In the genomic region with DNA sequence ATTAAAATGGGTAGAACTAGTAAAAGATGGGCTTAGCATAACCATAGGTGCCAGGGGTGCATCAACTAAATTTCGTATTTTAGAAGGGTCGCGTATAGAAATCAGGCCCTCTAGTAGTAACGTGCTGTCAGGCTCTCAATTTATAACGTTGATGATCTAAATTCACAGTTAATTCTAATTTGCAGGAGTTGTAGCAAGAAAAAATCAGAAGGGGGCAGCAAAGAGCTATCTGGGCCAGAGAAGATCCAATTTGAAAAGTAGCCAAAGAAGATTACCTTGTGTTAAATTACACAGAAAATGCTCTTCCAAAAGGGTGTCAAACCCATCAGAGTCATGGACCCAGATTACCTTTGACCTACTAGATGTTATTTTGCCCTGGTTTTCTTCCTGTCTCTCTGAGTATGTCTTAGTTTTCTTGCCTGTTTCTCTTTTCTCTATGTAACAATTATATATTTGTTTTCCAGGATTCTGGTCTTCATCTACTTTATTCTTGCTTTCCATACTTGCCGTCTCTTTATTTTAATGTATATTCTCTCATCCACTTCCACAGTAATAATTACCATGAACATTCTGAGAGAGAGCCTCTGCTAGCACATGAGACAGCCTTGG, we compare ENCODE assay signal across 1 cellular context.
TF ChIP-seq lines count a peak whose summit lies in the region.

No MANE protein-coding gene starts in this region.

TF ChIP-seq in IMR-90, 13 proteins besides CTCF, POLR2A, EP300 and RAD21:
- TF ChIP-seq SMC3 (IDR thresholded peaks at IDR 0.05; ENCODE audit: low read depth, low read length) (peak; percentile 31; the same call in 1 of the 2 replicates), MAFK (IDR thresholded peaks at IDR 0.05; ENCODE audit: low read depth, low read length) (no peak)
TF ChIP-seq in IMR-90: peak in this region for 1.
